In genomic region chr2:161681043-161681442, GRCh38 we compare ENCODE assay signal across 17 cellular contexts. TPM values are rescaled to one million over a fixed set of nuclear protein-coding genes. Genes with fewer than 3 reads are reported as not detected.
A peak's percentile ranks its signal among the peaks of the same experiment; 100 is the strongest.
DNase-seq lines count a peak whose midpoint lies in the region; FAIRE-seq and TF ChIP-seq lines count a peak whose summit lies in the region.
"Had no signal": no experiment of that assay in that cellular context is flagged by ENCODE, and none has a peak within 500 bp of the region (broad histone marks: within the 10 kb centered on the region; RNA-seq: fewer than 3 reads in every experiment).

No MANE protein-coding gene starts in this region.

- FAIRE-seq in urothelium cell line (lab: Jason Lieb, UNC): no peak
- no peak for FAIRE-seq in GM19239 (lab: Jason Lieb, UNC)

- TF ChIP-seq CTCF in fibroblast of the aortic adventitia (IDR thresholded peaks at IDR 0.05; ENCODE audit: insufficient read depth, low read length): no peak

- no peak overlapping the region for H3K4me3 ChIP-seq in fibroblast of the aortic adventitia (ENCODE audit: low read depth, low read length)
- H3K4me3 ChIP-seq: HAP-1, sigmoid colon had no signal

- peak; percentile 3 for DNase-seq in DMS 273 (lab: John Stamatoyannopoulos, UW; ENCODE audit: unreplicated experiment)
- DNase-seq in DMS 273 treated with DMSO at 0.1 percent for 48 hours (lab: John Stamatoyannopoulos, UW): no peak
- DNase-seq in SW 1271 (lab: John Stamatoyannopoulos, UW): peak; percentile 23 to 43
- DNase-seq in fibroblast of the aortic adventitia (ENCODE audit: low read depth): peak; percentile 33
- peak; percentile 18 for DNase-seq in urothelium cell line (ENCODE audit: low spot score)
- DNase-seq in UCSD-AML1 (lab: John Stamatoyannopoulos, UW; ENCODE audit: unreplicated experiment): no peak
- no peak for DNase-seq in NAMALWA (ENCODE audit: low spot score)
- DNase-seq in GM19239 (ENCODE audit: insufficient read length, low spot score): no peak
- DNase-seq: activated CD8-positive, alpha-beta memory T cell treated with anti-CD3 and anti-CD28 coated beads, Interleukin-2, amount 10 ng/mL, durations not matched to agents 7 days and 5 days; activated naive CD4-positive, alpha-beta T cell treated with anti-CD3 and anti-CD28 coated beads for 36 hours; COR-L47; MM.1S; NCI-H2107; sigmoid colon; stimulated activated naive CD8-positive, alpha-beta T cell treated with anti-CD3 and anti-CD28 coated beads, Interleukin-15, amount 100 ng/mL, for 72 hours had no signal

RNA-seq across cellular contexts. Expression of gene SLC4A10, which starts 56.8 kb away (rescaled TPM):
- total RNA-seq in fibroblast of the aortic adventitia (ENCODE audit: low replicate concordance): not detected in 2 replicates
- total RNA-seq: mesenteric fat pad had no signal

Comparison
In these comparisons a context has a peak if more than half of its experiments do, and no peak if none do; other contexts are left out.
1. DNase-seq: peak in DMS 273 (single experiment), SW 1271 (2 of 2), fibroblast of the aortic adventitia (single experiment) and urothelium cell line (single experiment); none in DMS 273 treated with DMSO at 0.1 percent for 48 hours (single experiment), UCSD-AML1 (single experiment), NAMALWA (single experiment) and GM19239 (single experiment).